Comparison of ENCODE assay signal across 22 cellular contexts in genomic region chr12:19992311-19992710, GRCh38.
"Had no signal": no experiment of that assay in that cellular context is flagged by ENCODE, and none has a peak within 500 bp of the region (broad histone marks: within the 10 kb centered on the region; RNA-seq: fewer than 3 reads in every experiment).

No MANE protein-coding gene starts in this region.

- H3K27me3 ChIP-seq: esophagus muscularis mucosa, foreskin keratinocyte, heart right ventricle, right lobe of liver, suprapubic skin, tibial nerve, uterus had no signal

- H3K4me1 ChIP-seq: foreskin keratinocyte, suprapubic skin, uterus had no signal

- H3K4me3 ChIP-seq: esophagus muscularis mucosa, heart right ventricle, right lobe of liver, suprapubic skin, tibial nerve, uterus had no signal

- DNase-seq: activated CD4-positive, alpha-beta T cell treated with anti-CD3 and anti-CD28 coated beads for 4 hours; activated CD4-positive, alpha-beta T cell treated with anti-CD3 and anti-CD28 coated beads, Interleukin-2, amount 50 U/mL, for 48 hours; activated CD8-positive, alpha-beta memory T cell treated with anti-CD3 and anti-CD28 coated beads for 24 hours; activated effector memory CD4-positive, alpha-beta T cell treated with Interleukin-2 at 50 U/mL for 16 hours; activated naive CD4-positive, alpha-beta T cell treated with Interleukin-2 at 50 U/mL for 16 hours; anterior cingulate cortex; dermis blood vessel endothelial cell; effector CD4-positive, alpha-beta T cell; foreskin keratinocyte; heart right ventricle; midbrain; naive thymus-derived CD8-positive, alpha-beta T cell; nucleus accumbens; posterior cingulate gyrus; right lobe of liver; stimulated activated CD4-positive, alpha-beta T cell treated with anti-CD3 and anti-CD28 coated beads, Interleukin-2, amount 100 ng/mL, for 24 hours; stimulated activated naive CD4-positive, alpha-beta T cell; uterus had no signal

- H3K9me3 ChIP-seq: esophagus muscularis mucosa, heart right ventricle, right lobe of liver, suprapubic skin, tibial nerve, uterus had no signal

- ATAC-seq: foreskin keratinocyte; naive thymus-derived CD8-positive, alpha-beta T cell had no signal

- H3K27ac ChIP-seq: esophagus muscularis mucosa, foreskin keratinocyte, heart right ventricle, right lobe of liver, suprapubic skin, tibial nerve, uterus, VCaP had no signal

- H3K36me3 ChIP-seq: esophagus muscularis mucosa, heart right ventricle, right lobe of liver, suprapubic skin, tibial nerve, uterus had no signal
